ENCODE assay signal across 28 cellular contexts in genomic region chr6:128000363-128000762, GRCh38.
"Had no signal": no experiment of that assay in that cellular context is flagged by ENCODE, and none has a peak within 500 bp of the region (broad histone marks: within the 10 kb centered on the region; RNA-seq: fewer than 3 reads in every experiment).

No MANE protein-coding gene starts in this region.

- H3K27me3 ChIP-seq: foreskin keratinocyte, neural progenitor cell, vagina had no signal

- H3K4me1 Mint-ChIP-seq: endodermal cell; immature natural killer cell; naive B cell; neural progenitor cell; stimulated activated effector memory CD8-positive, alpha-beta T cell treated with anti-CD3 and anti-CD28 coated beads, Interleukin-12 subunit alpha, Interleukin-12 subunit beta, amount 100 ng/mL, for 72 hours had no signal

- H3K4me3 ChIP-seq: coronary artery, lower lobe of right lung, neural progenitor cell, vagina had no signal

- H3K27ac Mint-ChIP-seq: activated naive CD4-positive, alpha-beta T cell treated with anti-CD3 and anti-CD28 coated beads, Interleukin-2, amount 50 U/mL, for 24 hours; activated T-helper 1 cell treated with anti-CD3 and anti-CD28 coated beads, Interleukin-12 subunit alpha, Interleukin-12 subunit beta, Interleukin-2, Interleukin-4 antibody, amounts not matched to agents 30 ng/mL and 10 ng/mL and 1 ng/mL, durations not matched to agents 14 hours and 24 hours and 36 hours; endodermal cell; immature natural killer cell; neural progenitor cell; stimulated activated effector memory CD8-positive, alpha-beta T cell treated with anti-CD3 and anti-CD28 coated beads, Interleukin-12 subunit alpha, Interleukin-12 subunit beta, amount 100 ng/mL, for 72 hours; type B pancreatic cell had no signal

- H3K4me1 ChIP-seq: foreskin keratinocyte, lower lobe of right lung, neural progenitor cell, vagina had no signal

- H3K4me3 Mint-ChIP-seq: activated naive CD4-positive, alpha-beta T cell treated with anti-CD3 and anti-CD28 coated beads, Interleukin-2, amount 50 U/mL, for 24 hours; activated T-helper 1 cell treated with anti-CD3 and anti-CD28 coated beads, Interleukin-12 subunit alpha, Interleukin-12 subunit beta, Interleukin-2, Interleukin-4 antibody, amounts not matched to agents 30 ng/mL and 10 ng/mL and 1 ng/mL, durations not matched to agents 14 hours and 24 hours and 36 hours; endodermal cell; immature natural killer cell; naive B cell; neural progenitor cell; stimulated activated effector memory CD8-positive, alpha-beta T cell treated with anti-CD3 and anti-CD28 coated beads, Interleukin-12 subunit alpha, Interleukin-12 subunit beta, amount 100 ng/mL, for 72 hours; type B pancreatic cell had no signal

- FAIRE-seq: small intestine, TTC549 had no signal

- H3K27ac ChIP-seq: coronary artery, foreskin keratinocyte, lower lobe of right lung, neural progenitor cell, thoracic aorta, vagina, WERI-Rb-1 had no signal

- DNase-seq: activated CD4-positive, alpha-beta T cell treated with anti-CD3 and anti-CD28 coated beads for 1 hour; activated CD4-positive, alpha-beta T cell treated with anti-CD3 and anti-CD28 coated beads, Interleukin-2, amount 50 U/mL, for 1 hour; activated CD8-positive, alpha-beta memory T cell treated with anti-CD3 and anti-CD28 coated beads, Interleukin-2, amount 50 U/mL, for 48 hours; activated gamma-delta T cell treated with Interleukin-2 at 50 U/mL for 16 hours; amniotic stem cell; cerebellar nuclear complex; endodermal cell; erythroblast; foreskin keratinocyte; immature natural killer cell; lower lobe of right lung; naive B cell; posterior cingulate gyrus; small intestine; stimulated activated CD4-positive, alpha-beta T cell treated with anti-CD3 and anti-CD28 coated beads, Interleukin-2, amount 100 ng/mL, for 24 hours; T-helper 1 cell; WERI-Rb-1 had no signal

- ATAC-seq: foreskin keratinocyte; left lobe of liver; lower lobe of right lung; sciatic nerve; stimulated activated effector memory CD8-positive, alpha-beta T cell treated with anti-CD3 and anti-CD28 coated beads, Interleukin-12 subunit alpha, Interleukin-12 subunit beta, amount 100 ng/mL, for 72 hours had no signal

- H3K36me3 Mint-ChIP-seq: immature natural killer cell; stimulated activated effector memory CD8-positive, alpha-beta T cell treated with anti-CD3 and anti-CD28 coated beads, Interleukin-12 subunit alpha, Interleukin-12 subunit beta, amount 100 ng/mL, for 72 hours had no signal

- H3K4me2 ChIP-seq: neural progenitor cell had no signal

- H3K9me3 Mint-ChIP-seq: activated naive CD4-positive, alpha-beta T cell treated with anti-CD3 and anti-CD28 coated beads, Interleukin-2, amount 50 U/mL, for 24 hours; endodermal cell; immature natural killer cell; naive B cell; neural progenitor cell; stimulated activated effector memory CD8-positive, alpha-beta T cell treated with anti-CD3 and anti-CD28 coated beads, Interleukin-12 subunit alpha, Interleukin-12 subunit beta, amount 100 ng/mL, for 72 hours; type B pancreatic cell had no signal

- H3K9me3 ChIP-seq: lower lobe of right lung, thoracic aorta, vagina had no signal

- H3K9ac ChIP-seq: neural progenitor cell had no signal

- H3K27me3 Mint-ChIP-seq: activated naive CD4-positive, alpha-beta T cell treated with anti-CD3 and anti-CD28 coated beads, Interleukin-2, amount 50 U/mL, for 24 hours; naive B cell; type B pancreatic cell had no signal

- H3K36me3 ChIP-seq: lower lobe of right lung, neural progenitor cell, thoracic aorta, vagina, WERI-Rb-1 had no signal

- H2AFZ ChIP-seq: neural progenitor cell had no signal
